ENCODE assay signal across 8 cellular contexts in the genomic region with DNA sequence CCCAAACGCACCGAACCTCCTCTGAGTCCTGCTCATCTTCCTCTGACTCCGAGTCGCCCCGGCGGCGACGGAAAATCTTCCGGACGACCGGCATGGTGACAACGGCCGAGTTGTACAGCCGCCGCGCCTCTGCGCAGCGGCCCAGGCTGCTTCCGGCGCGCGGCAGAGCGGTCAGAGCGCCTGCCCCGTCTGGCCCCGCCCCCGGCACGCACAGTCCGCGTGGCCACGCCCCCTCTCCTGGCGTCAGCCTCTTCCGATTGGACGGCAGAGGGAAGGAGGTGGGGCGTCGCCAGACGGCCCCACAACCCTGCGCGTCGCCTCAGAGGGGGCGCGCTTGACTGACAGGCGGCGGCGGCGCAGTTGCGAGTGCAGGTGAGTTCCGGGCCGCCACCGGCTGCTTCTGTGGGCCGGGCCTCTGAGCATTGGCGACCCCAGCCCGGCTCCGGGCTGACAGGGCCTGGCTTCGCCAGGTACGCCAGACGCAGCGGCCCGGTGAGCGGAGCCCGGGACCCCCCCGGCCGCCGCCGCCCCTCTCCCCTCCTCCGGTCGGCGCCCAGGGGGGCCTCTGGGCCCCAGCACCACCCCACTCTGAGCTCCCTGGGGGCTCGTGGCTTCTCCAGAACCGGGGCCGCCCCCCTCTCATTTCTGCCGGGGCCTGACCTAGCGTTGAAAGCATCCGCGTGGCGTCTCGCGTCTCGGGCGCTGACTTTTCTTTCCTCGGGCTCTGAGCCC. TPM values are rescaled to one million over a fixed set of nuclear protein-coding genes. Genes with fewer than 3 reads are reported as not detected.
DNase-seq lines count a peak whose midpoint lies in the region; ATAC-seq and TF ChIP-seq lines count a peak whose summit lies in the region.

C9orf78 (minus strand) TSS at position 148 of the 732 bp plus-strand sequence; CDS start at position 94, 54 bp downstream.
USP20 (plus strand) TSS at position 331 of the 732 bp plus-strand sequence. CDS start 17,098 bp downstream, outside the sequence.

- no peaks in the 10 kb centered on the region for H3K27me3 ChIP-seq in right atrium auricular region
- H3K27me3 ChIP-seq in psoas muscle (ENCODE audit: insufficient read depth in 3 of 3, low read length in 2 of 3): no peaks in the 10 kb centered on the region

- H3K27ac ChIP-seq in angular gyrus (ENCODE audit: low read depth, low read length): peak within 1 kb of the TSS; percentile 42
- peak within 1 kb of the TSS; percentile 82 to 89 for H3K27ac ChIP-seq in right atrium auricular region
- H3K27ac ChIP-seq in psoas muscle: peak within 1 kb of the TSS; percentile 94
- peak within 1 kb of the TSS; percentile 80 for H3K27ac ChIP-seq in urinary bladder (ENCODE audit: low read depth)

- ATAC-seq in GM18498 (IDR thresholded peaks at IDR 0.05; ENCODE audit: unreplicated experiment): peak; percentile 92
- ATAC-seq in HG02943 (IDR thresholded peaks at IDR 0.05; ENCODE audit: low read depth, unreplicated experiment): peak; percentile 88
- ATAC-seq in psoas muscle: peak; percentile 99 to 100 (median 100)

- H3K36me3 ChIP-seq in right atrium auricular region (peaks cover 32% of the 10 kb centered on the region), psoas muscle (ENCODE audit: insufficient read depth in 1 of 2, low read depth in 1 of 2) (peaks cover 0 to 49% of the 10 kb centered on the region in 2 donors), urinary bladder (ENCODE audit: insufficient read depth) (no peaks in the 10 kb centered on the region)

- intact Hi-C loops in psoas muscle (cut with DNase I): no loop called here

- WGBS in psoas muscle, 3 donors: 0 to 1% (median 0%) methylated on average over 47 to 80 of the region's 81 CpGs
- under 1% methylated on average over 81 of the region's 81 CpGs for WGBS in urinary bladder

- TF ChIP-seq CTCF in right atrium auricular region (IDR thresholded peaks at IDR 0.05) (no peak), psoas muscle (IDR thresholded peaks at IDR 0.05) (no peak)

- peak; percentile 46 for DNase-seq in NCI-H187 treated with DMSO at 0.1 percent for 48 hours (lab: John Stamatoyannopoulos, UW)
- DNase-seq in T-helper 2 cell: peak; percentile 95 to 98 (median 96)
- peak; percentile 91 for DNase-seq in right atrium auricular region (ENCODE audit: low spot score)
- peak; percentile 97 to 99 for DNase-seq in psoas muscle

- H3K4me3 ChIP-seq in right atrium auricular region (peak within 1 kb of the TSS; percentile 86 to 99), psoas muscle (peak within 1 kb of the TSS; percentile 90), urinary bladder (ENCODE audit: low read depth, low read length) (peak within 1 kb of the TSS; percentile 91)

- no peaks in the 10 kb centered on the region for H3K9me3 ChIP-seq in right atrium auricular region
- H3K9me3 ChIP-seq in psoas muscle: no peaks in the 10 kb centered on the region

- H3K4me1 ChIP-seq in right atrium auricular region (peaks cover 0 to 31% of the 10 kb centered on the region in 2 donors), psoas muscle (peaks cover 22% of the 10 kb centered on the region), urinary bladder (ENCODE audit: insufficient read depth) (no peaks in the 10 kb centered on the region)

RNA-seq across cellular contexts. Expression of gene C9orf78, which starts in this region (rescaled TPM):
- total RNA-seq in right atrium auricular region: 10 to 100 TPM; 43.1 to 67.2 TPM
- total RNA-seq in psoas muscle: 10 to 100 TPM; 37.1 to 53.2 (median 44.5) TPM
- polyA plus RNA-seq in psoas muscle: 100 to 1,000 TPM in 1 of 3 donors, 10 to 100 TPM in 2; 73.0 to 157 (median 98.0) TPM
- total RNA-seq in urinary bladder: 27.0 TPM
- 99.8 TPM for polyA plus RNA-seq in urinary bladder

RNA-seq across cellular contexts. Expression of gene USP20, which starts in this region (rescaled TPM):
- total RNA-seq in right atrium auricular region (10 to 100 TPM; 12.9 to 14.5 TPM), psoas muscle (10 to 100 TPM; 12.6 to 18.4 (median 16.5) TPM), urinary bladder (7.7 TPM)
- polyA plus RNA-seq in psoas muscle (10 to 100 TPM in 2 of 3 donors, 1 to 10 TPM in 1; 9.5 to 16.2 (median 11.1) TPM), urinary bladder (38.7 TPM)

Comparison
In these comparisons a context has a peak if more than half of its experiments do, and no peak if none do; other contexts are left out.
1. Peak in every context shown above with its lines: DNase-seq, ATAC-seq, H3K4me3 ChIP-seq and H3K27ac ChIP-seq.
2. DNase-seq: peak in every context shown above with its lines; median percentile 98 in psoas muscle; 96 in T-helper 2 cell; 91 in right atrium auricular region; 46 in NCI-H187 treated with DMSO at 0.1 percent for 48 hours.
3. H3K27ac ChIP-seq: peak in every context shown above with its lines; median percentile 94 in psoas muscle; 86 in right atrium auricular region; 80 in urinary bladder; 42 in angular gyrus.